ENCODE assay signal across 1 cellular context in the genomic region with DNA sequence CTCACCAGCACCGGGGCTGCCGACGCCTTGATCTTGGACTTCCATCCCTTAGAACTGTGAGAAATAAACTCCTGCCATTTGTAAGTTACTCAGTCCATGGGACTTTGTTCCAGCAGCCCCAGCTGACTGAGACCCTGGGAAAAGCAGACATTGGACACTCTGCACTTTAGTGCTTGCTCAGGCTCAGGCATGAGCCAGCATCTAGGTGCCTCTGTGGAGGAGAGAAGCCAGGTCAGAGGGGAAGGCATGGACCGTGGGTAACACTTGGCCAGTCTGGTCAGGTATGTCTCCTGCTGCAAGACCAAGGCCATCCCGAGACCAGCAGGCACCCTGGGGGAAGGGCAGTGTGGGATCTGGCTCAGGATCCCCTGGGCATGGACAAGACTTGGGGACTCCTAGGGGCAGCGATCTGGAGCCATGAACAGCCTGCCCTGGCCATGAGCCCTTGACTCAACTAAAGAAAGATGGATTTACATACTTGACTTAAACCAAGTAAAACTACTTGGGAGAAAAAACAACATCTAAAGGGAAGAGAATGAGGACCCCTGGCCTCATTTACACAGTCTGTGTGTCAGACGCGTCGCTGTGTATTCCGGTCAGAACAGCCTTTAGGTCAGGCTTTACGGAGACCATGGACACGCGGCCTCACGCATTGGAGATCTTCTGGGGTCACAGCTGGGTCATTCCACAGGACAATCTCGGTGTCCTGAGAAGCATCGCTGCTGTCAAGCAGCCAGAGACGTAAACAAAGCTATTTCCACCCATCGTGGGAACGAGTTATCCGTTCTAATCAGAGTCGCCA.
TF ChIP-seq lines count a peak whose summit lies in the region.

No MANE protein-coding gene starts in this region.

TF ChIP-seq in IMR-90, 13 proteins besides CTCF, POLR2A, EP300 and RAD21:
- TF ChIP-seq BHLHE40 (IDR thresholded peaks at IDR 0.05; ENCODE audit: low read depth, low read length) (no peak), SMC3 (IDR thresholded peaks at IDR 0.05; ENCODE audit: low read depth, low read length) (no peak), FOS (IDR thresholded peaks at IDR 0.05; ENCODE audit: low read depth, low read length) (no peak), RFX5 (IDR thresholded peaks at IDR 0.05; ENCODE audit: low read depth, low read length) (no peak), CEBPB (IDR thresholded peaks at IDR 0.05; ENCODE audit: low read depth, low read length) (no peak), NFE2L2 (IDR thresholded peaks at IDR 0.05; ENCODE audit: low read depth, low read length) (no peak), RCOR1 (IDR thresholded peaks at IDR 0.05; ENCODE audit: insufficient replicate concordance, low read length) (no peak), MXI1 (IDR thresholded peaks at IDR 0.05; ENCODE audit: borderline replicate concordance, low read depth, low read length) (no peak), MAFK (IDR thresholded peaks at IDR 0.05; ENCODE audit: low read depth, low read length) (no peak), MAZ (IDR thresholded peaks at IDR 0.05; ENCODE audit: borderline replicate concordance, low read depth, low read length) (no peak), CHD1 (IDR thresholded peaks at IDR 0.05; ENCODE audit: low read depth, low read length) (no peak)
- TF ChIP-seq, protein P1, sequence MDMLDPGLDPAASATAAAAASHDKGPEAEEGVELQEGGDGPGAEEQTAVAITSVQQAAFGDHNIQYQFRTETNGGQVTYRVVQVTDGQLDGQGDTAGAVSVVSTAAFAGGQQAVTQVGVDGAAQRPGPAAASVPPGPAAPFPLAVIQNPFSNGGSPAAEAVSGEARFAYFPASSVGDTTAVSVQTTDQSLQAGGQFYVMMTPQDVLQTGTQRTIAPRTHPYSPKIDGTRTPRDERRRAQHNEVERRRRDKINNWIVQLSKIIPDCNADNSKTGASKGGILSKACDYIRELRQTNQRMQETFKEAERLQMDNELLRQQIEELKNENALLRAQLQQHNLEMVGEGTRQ (IDR thresholded peaks at IDR 0.05; ENCODE audit: low read depth, low read length): no peak
- TF ChIP-seq, protein P2, sequence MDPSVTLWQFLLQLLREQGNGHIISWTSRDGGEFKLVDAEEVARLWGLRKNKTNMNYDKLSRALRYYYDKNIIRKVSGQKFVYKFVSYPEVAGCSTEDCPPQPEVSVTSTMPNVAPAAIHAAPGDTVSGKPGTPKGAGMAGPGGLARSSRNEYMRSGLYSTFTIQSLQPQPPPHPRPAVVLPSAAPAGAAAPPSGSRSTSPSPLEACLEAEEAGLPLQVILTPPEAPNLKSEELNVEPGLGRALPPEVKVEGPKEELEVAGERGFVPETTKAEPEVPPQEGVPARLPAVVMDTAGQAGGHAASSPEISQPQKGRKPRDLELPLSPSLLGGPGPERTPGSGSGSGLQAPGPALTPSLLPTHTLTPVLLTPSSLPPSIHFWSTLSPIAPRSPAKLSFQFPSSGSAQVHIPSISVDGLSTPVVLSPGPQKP (IDR thresholded peaks at IDR 0.05; ENCODE audit: borderline replicate concordance, low read depth, low read length): no peak
